24 cellular contexts compared by ENCODE assay signal in genomic region chr6:88208736-88209135, GRCh38. TPM values are rescaled to one million over a fixed set of nuclear protein-coding genes. Genes with fewer than 3 reads are reported as not detected.
"Had no signal": no experiment of that assay in that cellular context is flagged by ENCODE, and none has a peak within 500 bp of the region (broad histone marks: within the 10 kb centered on the region; RNA-seq: fewer than 3 reads in every experiment).

No MANE protein-coding gene starts in this region.

- DNase-seq: effector CD8-positive, alpha-beta T cell; gastrocnemius medialis; heart right ventricle; hypothalamus; islet precursor cell; mucosa of descending colon; naive thymus-derived CD8-positive, alpha-beta T cell; psoas muscle; retina; right lobe of liver; stimulated activated CD4-positive, alpha-beta T cell treated with anti-CD3 and anti-CD28 coated beads, Interleukin-4, amount 100 ng/mL, for 1 hour; stimulated activated CD8-positive, alpha-beta memory T cell treated with anti-CD3 and anti-CD28 coated beads, Interleukin-4, amount 100 ng/mL, for 48 hours; stimulated activated naive CD8-positive, alpha-beta T cell treated with anti-CD3 and anti-CD28 coated beads, Interleukin-15, Interleukin-2, amounts not matched to agents 100 U/mL and 50 U/mL, for 24 hours; thyroid gland had no signal

- H3K4me1 Mint-ChIP-seq: naive thymus-derived CD8-positive, alpha-beta T cell; stimulated activated effector memory CD8-positive, alpha-beta T cell treated with anti-CD3 and anti-CD28 coated beads, Interleukin-12 subunit alpha, Interleukin-12 subunit beta, amount 100 ng/mL, for 72 hours had no signal

- H3K9me3 ChIP-seq: gastrocnemius medialis, neutrophil, psoas muscle, right lobe of liver, thyroid gland had no signal

- FAIRE-seq: urothelium cell line had no signal

- H3K36me3 ChIP-seq: gastrocnemius medialis, heart right ventricle, neutrophil, right lobe of liver, suprapubic skin, thyroid gland had no signal

- H3K4me1 ChIP-seq: gastrocnemius medialis, heart right ventricle, psoas muscle, right lobe of liver, suprapubic skin, thyroid gland had no signal

- H3K4me3 ChIP-seq: dorsolateral prefrontal cortex, gastrocnemius medialis, heart right ventricle, mucosa of descending colon, psoas muscle, right lobe of liver, suprapubic skin, thyroid gland had no signal

- H3K27ac Mint-ChIP-seq: stimulated activated effector memory CD8-positive, alpha-beta T cell treated with anti-CD3 and anti-CD28 coated beads, Interleukin-12 subunit alpha, Interleukin-12 subunit beta, amount 100 ng/mL, for 72 hours; type B pancreatic cell had no signal

- ATAC-seq: gastrocnemius medialis; heart right ventricle; left lobe of liver; mucosa of descending colon; naive thymus-derived CD8-positive, alpha-beta T cell; psoas muscle; right lobe of liver; stimulated activated effector memory CD8-positive, alpha-beta T cell treated with anti-CD3 and anti-CD28 coated beads, Interleukin-12 subunit alpha, Interleukin-12 subunit beta, amount 100 ng/mL, for 72 hours; stimulated activated naive CD8-positive, alpha-beta T cell treated with anti-CD3 and anti-CD28 coated beads, Interleukin-15, Interleukin-2, amounts not matched to agents 100 U/mL and 50 U/mL, for 24 hours had no signal

- H3K27me3 ChIP-seq: dorsolateral prefrontal cortex, gastrocnemius medialis, heart right ventricle, neutrophil, right lobe of liver, suprapubic skin, thyroid gland had no signal

- H3K36me3 Mint-ChIP-seq: stimulated activated effector memory CD8-positive, alpha-beta T cell treated with anti-CD3 and anti-CD28 coated beads, Interleukin-12 subunit alpha, Interleukin-12 subunit beta, amount 100 ng/mL, for 72 hours; type B pancreatic cell had no signal

- H3K27ac ChIP-seq: dorsolateral prefrontal cortex, gastrocnemius medialis, heart right ventricle, neutrophil, psoas muscle, right lobe of liver, suprapubic skin, thyroid gland had no signal

- H3K4me3 Mint-ChIP-seq: naive thymus-derived CD8-positive, alpha-beta T cell; stimulated activated effector memory CD8-positive, alpha-beta T cell treated with anti-CD3 and anti-CD28 coated beads, Interleukin-12 subunit alpha, Interleukin-12 subunit beta, amount 100 ng/mL, for 72 hours; type B pancreatic cell had no signal

RNA-seq across cellular contexts. Expression of gene CNR1, which starts 42.6 kb away (rescaled TPM):
- total RNA-seq: fibroblast of lung, fibroblast of villous mesenchyme, osteoblast had no signal
- polyA plus RNA-seq: fibroblast of lung; naive thymus-derived CD8-positive, alpha-beta T cell had no signal
